3 cellular contexts compared by ENCODE assay signal in the genomic region with DNA sequence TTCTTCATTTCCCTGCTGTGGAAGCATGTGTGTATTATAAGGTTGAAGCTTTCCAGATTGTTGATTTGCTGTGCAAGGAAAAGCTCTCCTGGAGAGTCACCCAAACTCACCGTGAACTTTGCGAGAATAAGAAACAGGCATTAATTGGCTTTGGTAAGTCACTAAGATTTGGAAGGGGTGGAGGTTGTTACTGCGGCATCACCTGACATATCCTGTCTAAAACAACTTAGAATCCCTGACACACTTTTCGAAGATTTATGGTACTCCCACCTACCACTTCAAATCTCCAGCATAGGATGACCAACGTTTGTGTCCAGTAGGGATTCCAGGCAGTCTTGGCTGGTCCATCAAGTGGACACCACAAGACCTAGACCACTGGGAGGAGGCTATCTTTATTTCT.
TF ChIP-seq lines count a peak whose summit lies in the region.

No MANE protein-coding gene starts in this region.

TF ChIP-seq in HepG2, 621 proteins besides CTCF, POLR2A, EP300 and RAD21:
- no peak for TF ChIP-seq ZNF510 (CRISPR knock-in tag; IDR thresholded peaks at IDR 0.05; ENCODE audit: low read depth)
- no peak for TF ChIP-seq ZNF879 (CRISPR knock-in tag; IDR thresholded peaks at IDR 0.05)
- no peak for TF ChIP-seq HOXA3 (CRISPR knock-in tag; IDR thresholded peaks at IDR 0.05)
- TF ChIP-seq ZNF12 (CRISPR knock-in tag; IDR thresholded peaks at IDR 0.05), result peak; percentile 78
- TF ChIP-seq NRL (CRISPR knock-in tag; IDR thresholded peaks at IDR 0.05; ENCODE audit: borderline replicate concordance), result no peak
- TF ChIP-seq, protein P1, sequence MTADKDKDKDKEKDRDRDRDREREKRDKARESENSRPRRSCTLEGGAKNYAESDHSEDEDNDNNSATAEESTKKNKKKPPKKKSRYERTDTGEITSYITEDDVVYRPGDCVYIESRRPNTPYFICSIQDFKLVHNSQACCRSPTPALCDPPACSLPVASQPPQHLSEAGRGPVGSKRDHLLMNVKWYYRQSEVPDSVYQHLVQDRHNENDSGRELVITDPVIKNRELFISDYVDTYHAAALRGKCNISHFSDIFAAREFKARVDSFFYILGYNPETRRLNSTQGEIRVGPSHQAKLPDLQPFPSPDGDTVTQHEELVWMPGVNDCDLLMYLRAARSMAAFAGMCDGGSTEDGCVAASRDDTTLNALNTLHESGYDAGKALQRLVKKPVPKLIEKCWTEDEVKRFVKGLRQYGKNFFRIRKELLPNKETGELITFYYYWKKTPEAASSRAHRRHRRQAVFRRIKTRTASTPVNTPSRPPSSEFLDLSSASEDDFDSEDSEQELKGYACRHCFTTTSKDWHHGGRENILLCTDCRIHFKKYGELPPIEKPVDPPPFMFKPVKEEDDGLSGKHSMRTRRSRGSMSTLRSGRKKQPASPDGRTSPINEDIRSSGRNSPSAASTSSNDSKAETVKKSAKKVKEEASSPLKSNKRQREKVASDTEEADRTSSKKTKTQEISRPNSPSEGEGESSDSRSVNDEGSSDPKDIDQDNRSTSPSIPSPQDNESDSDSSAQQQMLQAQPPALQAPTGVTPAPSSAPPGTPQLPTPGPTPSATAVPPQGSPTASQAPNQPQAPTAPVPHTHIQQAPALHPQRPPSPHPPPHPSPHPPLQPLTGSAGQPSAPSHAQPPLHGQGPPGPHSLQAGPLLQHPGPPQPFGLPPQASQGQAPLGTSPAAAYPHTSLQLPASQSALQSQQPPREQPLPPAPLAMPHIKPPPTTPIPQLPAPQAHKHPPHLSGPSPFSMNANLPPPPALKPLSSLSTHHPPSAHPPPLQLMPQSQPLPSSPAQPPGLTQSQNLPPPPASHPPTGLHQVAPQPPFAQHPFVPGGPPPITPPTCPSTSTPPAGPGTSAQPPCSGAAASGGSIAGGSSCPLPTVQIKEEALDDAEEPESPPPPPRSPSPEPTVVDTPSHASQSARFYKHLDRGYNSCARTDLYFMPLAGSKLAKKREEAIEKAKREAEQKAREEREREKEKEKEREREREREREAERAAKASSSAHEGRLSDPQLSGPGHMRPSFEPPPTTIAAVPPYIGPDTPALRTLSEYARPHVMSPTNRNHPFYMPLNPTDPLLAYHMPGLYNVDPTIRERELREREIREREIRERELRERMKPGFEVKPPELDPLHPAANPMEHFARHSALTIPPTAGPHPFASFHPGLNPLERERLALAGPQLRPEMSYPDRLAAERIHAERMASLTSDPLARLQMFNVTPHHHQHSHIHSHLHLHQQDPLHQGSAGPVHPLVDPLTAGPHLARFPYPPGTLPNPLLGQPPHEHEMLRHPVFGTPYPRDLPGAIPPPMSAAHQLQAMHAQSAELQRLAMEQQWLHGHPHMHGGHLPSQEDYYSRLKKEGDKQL (CRISPR knock-in tag; IDR thresholded peaks at IDR 0.05; ENCODE audit: low read depth), result no peak

TF ChIP-seq in neural cell, 6 proteins besides CTCF, POLR2A, EP300 and RAD21:
- no peak for TF ChIP-seq REST (IDR thresholded peaks at IDR 0.05; ENCODE audit: borderline replicate concordance)
- no peak for TF ChIP-seq SMC3 (conservative IDR thresholded peaks at IDR 0.05; ENCODE audit: poor library complexity)
- no peak for TF ChIP-seq POLR2AphosphoS5 (IDR thresholded peaks at IDR 0.05)

TF ChIP-seq in SK-N-SH, 30 proteins besides CTCF, POLR2A, EP300 and RAD21:
- TF ChIP-seq, protein P2, sequence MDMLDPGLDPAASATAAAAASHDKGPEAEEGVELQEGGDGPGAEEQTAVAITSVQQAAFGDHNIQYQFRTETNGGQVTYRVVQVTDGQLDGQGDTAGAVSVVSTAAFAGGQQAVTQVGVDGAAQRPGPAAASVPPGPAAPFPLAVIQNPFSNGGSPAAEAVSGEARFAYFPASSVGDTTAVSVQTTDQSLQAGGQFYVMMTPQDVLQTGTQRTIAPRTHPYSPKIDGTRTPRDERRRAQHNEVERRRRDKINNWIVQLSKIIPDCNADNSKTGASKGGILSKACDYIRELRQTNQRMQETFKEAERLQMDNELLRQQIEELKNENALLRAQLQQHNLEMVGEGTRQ (IDR thresholded peaks at IDR 0.05; ENCODE audit: borderline replicate concordance, low read depth, low read length), result no peak
